Comparison of ENCODE assay signal across 11 cellular contexts in genomic region chr18:24413148-24413547, GRCh38. TPM values are rescaled to one million over a fixed set of nuclear protein-coding genes. Genes with fewer than 3 reads are reported as not detected.
DNase-seq lines count a peak whose midpoint lies in the region; ATAC-seq and TF ChIP-seq lines count a peak whose summit lies in the region.
"Had no signal": no experiment of that assay in that cellular context is flagged by ENCODE, and none has a peak within 500 bp of the region (broad histone marks: within the 10 kb centered on the region; RNA-seq: fewer than 3 reads in every experiment).

No MANE protein-coding gene starts in this region.

- peak; percentile 85 for ATAC-seq in WTC11
- ATAC-seq in GM21528 (IDR thresholded peaks at IDR 0.05; ENCODE audit: low FRiP score, unreplicated experiment): no peak
- ATAC-seq in esophagus mucosa: no peak
- ATAC-seq: activated CD8-positive, alpha-beta T cell treated with anti-CD3 and anti-CD28 coated beads, Interleukin-2, amount 10 ng/mL, durations not matched to agents 7 days and 5 days had no signal

- no peaks in the 10 kb centered on the region for H3K36me3 ChIP-seq in A673 (ENCODE audit: insufficient read depth, low read length, poor library complexity, severe bottlenecking)

- H3K4me1 Mint-ChIP-seq in WTC11: peaks cover 19% of the 10 kb centered on the region
- peaks cover 4% of the 10 kb centered on the region for H3K4me1 Mint-ChIP-seq in glutamatergic neuron (ENCODE audit: low read depth, unreplicated experiment)
- H3K4me1 Mint-ChIP-seq in activated CD4-positive, alpha-beta memory T cell treated with anti-CD3 and anti-CD28 coated beads for 36 hours (ENCODE audit: low read depth): peaks cover 23% of the 10 kb centered on the region
- H3K4me1 Mint-ChIP-seq: CD8-positive, alpha-beta memory T cell had no signal

- H3K4me3 ChIP-seq in A673 (ENCODE audit: low read depth, low read length, poor library complexity, severe bottlenecking): no peak overlapping the region

- H3K4me3 Mint-ChIP-seq in WTC11 (no peak overlapping the region), glutamatergic neuron (ENCODE audit: unreplicated experiment) (no peak overlapping the region)
- no peak overlapping the region for H3K4me3 Mint-ChIP-seq in activated CD4-positive, alpha-beta memory T cell treated with anti-CD3 and anti-CD28 coated beads for 36 hours
- H3K4me3 Mint-ChIP-seq: activated CD8-positive, alpha-beta T cell treated with anti-CD3 and anti-CD28 coated beads, Interleukin-2, amount 10 ng/mL, durations not matched to agents 7 days and 5 days; CD8-positive, alpha-beta memory T cell; mesothelial cell of epicardium had no signal

- DNase-seq in A673 (ENCODE audit: low spot score) (no peak), ELR (ENCODE audit: low read depth) (peak; percentile 25), WTC11 (ENCODE audit: low spot score) (peak; percentile 58), glutamatergic neuron (peak; percentile 30), NCI-H226 (no peak)
- no peak for DNase-seq in activated CD4-positive, alpha-beta memory T cell treated with anti-CD3 and anti-CD28 coated beads for 36 hours
- DNase-seq: activated CD8-positive, alpha-beta T cell treated with anti-CD3 and anti-CD28 coated beads, Interleukin-2, amount 10 ng/mL, durations not matched to agents 7 days and 5 days; CD8-positive, alpha-beta memory T cell had no signal

- H3K9me3 ChIP-seq in A673 (ENCODE audit: low read depth, low read length, poor library complexity, severe bottlenecking): no peaks in the 10 kb centered on the region

- H3K27me3 Mint-ChIP-seq in WTC11 (ENCODE audit: low read depth) (peaks cover 9% of the 10 kb centered on the region), glutamatergic neuron (ENCODE audit: unreplicated experiment) (no peaks in the 10 kb centered on the region)
- H3K27me3 Mint-ChIP-seq in activated CD4-positive, alpha-beta memory T cell treated with anti-CD3 and anti-CD28 coated beads for 36 hours: peaks cover 31% of the 10 kb centered on the region

- CTCF ChIA-PET in A673 (lab: Charles Lee) (no interaction called here), WTC11 (lab: Charles Lee) (interaction anchor here (0.5 to 4.4 kb wide), 18 partner anchors 13 to 577 kb away, joined by 3 to 51 read pairs (median 5); partner anchors contain the start of gene IMPACT)
- CTCF ChIA-PET in activated CD4-positive, alpha-beta memory T cell treated with anti-CD3 and anti-CD28 coated beads for 36 hours (lab: Charles Lee): interaction anchor here (1.1 to 6.5 kb wide), 4 partner anchors 21 to 72 kb away, joined by 3 to 28 read pairs (median 3); no protein-coding TSS in a partner anchor

- H3K9me3 Mint-ChIP-seq in WTC11 (no peaks in the 10 kb centered on the region), glutamatergic neuron (ENCODE audit: unreplicated experiment) (no peaks in the 10 kb centered on the region)
- H3K9me3 Mint-ChIP-seq in activated CD4-positive, alpha-beta memory T cell treated with anti-CD3 and anti-CD28 coated beads for 36 hours: peaks cover 12% of the 10 kb centered on the region
- H3K9me3 Mint-ChIP-seq: mesothelial cell of epicardium had no signal

- no TSS peak for BruUV-seq in A673 (replicated peaks; lab: Mats Ljungman, UMichigan)

- H3K27me3 ChIP-seq in A673 (replicated peaks; ENCODE audit: insufficient read depth, low read depth, low read length, poor library complexity): no peaks in the 10 kb centered on the region

- TF ChIP-seq CTCF in A673 (conservative IDR thresholded peaks at IDR 0.05; ENCODE audit: low read depth, low read length) (peak; percentile 38; the same call in 1 of the 2 replicates), WTC11 (IDR thresholded peaks at IDR 0.05) (no peak), glutamatergic neuron (IDR thresholded peaks at IDR 0.05; ENCODE audit: partially characterized antibody, unreplicated experiment) (no peak)

- H3K4me1 ChIP-seq in A673 (ENCODE audit: insufficient read depth, low read length, poor library complexity, severe bottlenecking): no peaks in the 10 kb centered on the region

- H3K27ac ChIP-seq in A673 (ENCODE audit: low read depth, low read length, poor library complexity, severe bottlenecking): no peak overlapping the region

- intact Hi-C loops in A673 (cut with micrococcal nuclease; ENCODE audit: unreplicated experiment): no loop called here
- intact Hi-C loops in activated CD4-positive, alpha-beta memory T cell treated with anti-CD3 and anti-CD28 coated beads for 36 hours (cut with micrococcal nuclease): loop anchor here (5.0 kb wide), 1 partner anchor 421 kb away; no protein-coding TSS in a partner anchor

- H3K36me3 Mint-ChIP-seq in WTC11: no peaks in the 10 kb centered on the region
- no peaks in the 10 kb centered on the region for H3K36me3 Mint-ChIP-seq in glutamatergic neuron (ENCODE audit: unreplicated experiment)
- H3K36me3 Mint-ChIP-seq in activated CD4-positive, alpha-beta memory T cell treated with anti-CD3 and anti-CD28 coated beads for 36 hours: peaks cover 2% of the 10 kb centered on the region
- H3K36me3 Mint-ChIP-seq: CD8-positive, alpha-beta memory T cell; mesothelial cell of epicardium had no signal

- H3K27ac Mint-ChIP-seq in WTC11 (no peak overlapping the region), glutamatergic neuron (ENCODE audit: unreplicated experiment) (no peak overlapping the region)
- no peak overlapping the region for H3K27ac Mint-ChIP-seq in activated CD4-positive, alpha-beta memory T cell treated with anti-CD3 and anti-CD28 coated beads for 36 hours
- H3K27ac Mint-ChIP-seq: activated CD8-positive, alpha-beta T cell treated with anti-CD3 and anti-CD28 coated beads, Interleukin-2, amount 10 ng/mL, durations not matched to agents 7 days and 5 days; CD8-positive, alpha-beta memory T cell; mesothelial cell of epicardium had no signal

- POLR2A ChIA-PET in A673 (lab: Charles Lee; ENCODE audit: low non-redundant PET): no interaction called here
- POLR2A ChIA-PET in WTC11 (lab: Charles Lee): interaction anchor here (0.6 kb wide), 1 partner anchor 931 kb away, joined by 3 read pairs; no protein-coding TSS in a partner anchor
- POLR2A ChIA-PET in activated CD4-positive, alpha-beta memory T cell treated with anti-CD3 and anti-CD28 coated beads for 36 hours (lab: Charles Lee): interaction anchor here (1.7 to 3.1 kb wide), 3 partner anchors 13 to 44 kb away, joined by 5 to 22 read pairs (median 16); partner anchors contain the start of genes IMPACT and OSBPL1A

TF ChIP-seq in WTC11, 78 proteins besides CTCF, POLR2A, EP300 and RAD21 (continues in another document):
- TF ChIP-seq ATF6 (CRISPR knock-in tag; IDR thresholded peaks at IDR 0.05) (no peak), TEAD4 (CRISPR knock-in tag; IDR thresholded peaks at IDR 0.05) (no peak), AFF4 (CRISPR knock-in tag; IDR thresholded peaks at IDR 0.05; ENCODE audit: borderline replicate concordance) (no peak)

RNA-seq across cellular contexts. Expression of gene IMPACT, which starts 13.3 kb away (rescaled TPM):
- total RNA-seq in A673 (2021): 35.6 and 46.0 TPM in 2 replicates
- 48.0 to 48.8 TPM (median 48.3 TPM) in 3 replicates for total RNA-seq in WTC11 (2021)
- 11.6 TPM for total RNA-seq in glutamatergic neuron (ENCODE audit: unreplicated experiment)
- 31.2 TPM for total RNA-seq in esophagus mucosa
- 10 to 100 TPM; 13.7 to 15.9 TPM for total RNA-seq in activated CD4-positive, alpha-beta memory T cell treated with anti-CD3 and anti-CD28 coated beads for 36 hours

RNA-seq across cellular contexts. Expression of gene OSBPL1A, which starts 15.5 kb away (rescaled TPM):
- total RNA-seq in A673 (2021): 26.1 and 30.7 TPM in 2 replicates
- total RNA-seq in WTC11 (2021): 53.1 to 55.1 TPM (median 54.4 TPM) in 3 replicates
- 27.5 TPM for total RNA-seq in glutamatergic neuron (ENCODE audit: unreplicated experiment)
- total RNA-seq in esophagus mucosa: 14.3 TPM
- total RNA-seq in activated CD4-positive, alpha-beta memory T cell treated with anti-CD3 and anti-CD28 coated beads for 36 hours: 1 to 10 TPM; 1.4 to 2.4 TPM

RNA-seq across cellular contexts. Expression of gene HRH4, which starts 47.3 kb away (rescaled TPM):
- total RNA-seq in A673 (2021): 0.15 TPM in 1 of 2 replicates, not detected in the other
- not detected in 3 replicates for total RNA-seq in WTC11 (2021)
- not detected for total RNA-seq in glutamatergic neuron (ENCODE audit: unreplicated experiment)
- total RNA-seq in esophagus mucosa: 0.28 TPM
- under 1 TPM; 0.43 to 0.65 TPM for total RNA-seq in activated CD4-positive, alpha-beta memory T cell treated with anti-CD3 and anti-CD28 coated beads for 36 hours
- total RNA-seq: activated CD8-positive, alpha-beta T cell treated with anti-CD3 and anti-CD28 coated beads, Interleukin-2, amount 10 ng/mL, durations not matched to agents 7 days and 5 days; CD8-positive, alpha-beta memory T cell; mesothelial cell of epicardium had no signal

Comparison
In these comparisons a context has a peak if more than half of its experiments do, and no peak if none do; other contexts are left out.
1. DNase-seq: peak in ELR (single experiment), WTC11 (single experiment) and glutamatergic neuron (single experiment); none in A673 (single experiment), activated CD4-positive, alpha-beta memory T cell treated with anti-CD3 and anti-CD28 coated beads for 36 hours (single experiment) and NCI-H226 (single experiment).